Comparison of ENCODE assay signal across 8 cellular contexts in the genomic region with DNA sequence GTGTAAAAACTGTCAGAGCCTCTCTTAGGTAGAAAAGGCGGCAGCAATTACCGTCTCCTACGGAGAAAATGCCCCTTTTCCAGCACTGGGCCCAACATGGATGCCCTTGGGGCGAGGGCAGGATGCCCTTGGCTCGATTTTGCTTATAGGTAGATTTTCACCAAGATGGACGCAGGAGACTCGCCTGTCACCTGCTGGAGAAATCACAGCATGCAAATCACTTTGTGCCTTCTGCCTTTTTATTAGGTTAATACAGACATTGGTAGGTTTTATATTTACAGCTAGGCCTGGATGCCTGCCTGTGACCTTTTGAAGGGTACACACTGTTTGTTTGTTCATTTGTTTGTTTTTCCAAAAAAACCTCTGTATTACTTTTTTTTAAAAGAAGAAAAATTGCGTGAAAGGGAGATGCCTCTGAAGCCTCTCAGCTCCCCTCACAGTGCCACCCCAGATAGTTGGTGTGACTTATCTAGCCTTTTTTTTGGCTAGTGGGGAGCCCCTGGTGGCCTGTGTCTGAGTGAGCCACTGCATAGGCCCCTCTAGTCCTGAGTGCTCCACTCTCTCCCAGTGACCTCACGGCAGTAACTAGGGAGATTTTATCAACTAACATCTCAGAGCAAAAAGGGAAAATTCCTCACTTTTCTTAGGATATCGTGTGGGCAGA. TPM values are rescaled to one million over a fixed set of nuclear protein-coding genes. Genes with fewer than 3 reads are reported as not detected.
DNase-seq lines count a peak whose midpoint lies in the region; ATAC-seq, FAIRE-seq and TF ChIP-seq lines count a peak whose summit lies in the region.

No MANE protein-coding gene starts in this region.

- H2AK5ac ChIP-seq in mesenchymal stem cell (ENCODE audit: low read length, severe bottlenecking) = peak overlapping the region; percentile 33

- H3K9me3 ChIP-seq in cardiac muscle cell (ENCODE audit: low read depth) (no peaks in the 10 kb centered on the region), mammary epithelial cell (replicated peaks; ENCODE audit: insufficient read depth, low read length) (no peaks in the 10 kb centered on the region), mesenchymal stem cell (ENCODE audit: control insufficient read depth, low read length) (no peaks in the 10 kb centered on the region)

- peaks cover 3% of the 10 kb centered on the region for H3K79me1 ChIP-seq in mesenchymal stem cell (replicated peaks; ENCODE audit: low read length, poor library complexity, severe bottlenecking)

- no TSS peak for BruUV-seq in mammary epithelial cell (replicated peaks; lab: Mats Ljungman, UMichigan)

- peak overlapping the region; percentile 94 for H3K27ac ChIP-seq in cardiac muscle cell
- peak overlapping the region; percentile 98 for H3K27ac ChIP-seq in mammary epithelial cell (ENCODE audit: insufficient read depth, low read depth, low read length)
- peak overlapping the region; percentile 66 for H3K27ac ChIP-seq in mesenchymal stem cell (ENCODE audit: low read length, poor library complexity, severe bottlenecking)

- in situ Hi-C loops in mammary epithelial cell (cut with MboI; ENCODE audit: low sequenced_read_pairs in 2 of 2) = loop anchor here in 1 of 2 donors (25.0 kb wide), 1 partner anchor 253 kb away; a partner anchor contains a TSS

- H3K36me3 ChIP-seq in cardiac muscle cell (peaks cover 43% of the 10 kb centered on the region), mammary epithelial cell (ENCODE audit: insufficient read depth, low read length) (peaks cover 20% of the 10 kb centered on the region), mesenchymal stem cell (ENCODE audit: control insufficient read depth in 1 of 2, insufficient read depth in 2 of 2, low read depth in 1 of 2, low read length in 2 of 2) (peaks cover 0 to 8% of the 10 kb centered on the region in 2 experiments)

- H4K20me1 ChIP-seq in mammary epithelial cell (ENCODE audit: insufficient read depth, low read length) = no peaks in the 10 kb centered on the region

- H2BK120ac ChIP-seq in mesenchymal stem cell (ENCODE audit: low read depth, low read length) = no peak overlapping the region

- TF ChIP-seq CTCF in cardiac muscle cell (IDR thresholded peaks at IDR 0.05; ENCODE audit: low read depth, low read length) (peak; percentile 21), mammary epithelial cell (conservative IDR thresholded peaks at IDR 0.05 in 1 of 2, IDR thresholded peaks at IDR 0.05 in 1 of 2; ENCODE audit: extremely low read depth in 1 of 2, insufficient read depth in 1 of 2, low read depth in 1 of 2, low read length in 2 of 2) (peak; percentile 29 to 69)

- H2BK15ac ChIP-seq in mesenchymal stem cell (ENCODE audit: low read depth, poor library complexity, severe bottlenecking) = no peak overlapping the region

- H3K4ac ChIP-seq in mesenchymal stem cell (ENCODE audit: low read depth in 1 of 2, low read length in 2 of 2) = peak overlapping the region in 1 of 2 experiments; percentile 57

- WGBS in mammary epithelial cell (ENCODE audit: low coverage, missing lambda C conversion rate) = 17% methylated on average over 10 of the region's 10 CpGs
- WGBS in mesenchymal stem cell = 77% methylated on average over 8 of the region's 10 CpGs

- peak overlapping the region; percentile 97 for H3K4me2 ChIP-seq in mammary epithelial cell (ENCODE audit: insufficient read depth, low read depth, low read length)
- peak overlapping the region; percentile 81 for H3K4me2 ChIP-seq in mesenchymal stem cell (ENCODE audit: low read length, poor library complexity, severe bottlenecking)

- DNase-seq in cardiac muscle cell (ENCODE audit: low read depth in 1 of 2, low spot score in 1 of 2) = peak; percentile 42 to 51
- DNase-seq in left ventricle myocardium superior = no peak
- peak; percentile 26 for DNase-seq in NCI-H2196 treated with DMSO at 0.1 percent for 48 hours (lab: John Stamatoyannopoulos, UW; ENCODE audit: unreplicated experiment)
- DNase-seq in mammary epithelial cell = no peak
- DNase-seq in mesenchymal stem cell = peak; percentile 88
- no peak for DNase-seq in posterior vena cava (ENCODE audit: low spot score)
- DNase-seq in stimulated activated CD4-positive, alpha-beta T cell treated with anti-CD3 and anti-CD28 coated beads, Interleukin-4, amount 100 ng/mL, for 1 hour = no peak
- no peak for DNase-seq in HTR-8/SVneo (ENCODE audit: insufficient read length, low spot score)

- H3K79me2 ChIP-seq in mammary epithelial cell (ENCODE audit: insufficient read depth, low read length) = peaks cover 65% of the 10 kb centered on the region

- H2BK12ac ChIP-seq in mesenchymal stem cell (ENCODE audit: low read length in 2 of 2) = peak overlapping the region; percentile 37 to 41

- H3K18ac ChIP-seq in mesenchymal stem cell (ENCODE audit: low read depth in 1 of 2, low read length in 2 of 2) = peak overlapping the region in 1 of 2 experiments; percentile 34

- no peak overlapping the region for H4K8ac ChIP-seq in mesenchymal stem cell (ENCODE audit: low read length)

- H3K9ac ChIP-seq in mammary epithelial cell (ENCODE audit: insufficient read depth, low read length) (peak overlapping the region; percentile 99), mesenchymal stem cell (ENCODE audit: low read length) (no peak overlapping the region)

- peak overlapping the region in 1 of 2 experiments; percentile 51 for H3K23ac ChIP-seq in mesenchymal stem cell (ENCODE audit: low read length in 2 of 2)

- H3K4me3 ChIP-seq in cardiac muscle cell (peak overlapping the region; percentile 100), mammary epithelial cell (replicated peaks in 1 of 3; ENCODE audit: insufficient read depth in 1 of 3, low read depth in 2 of 3, low read length in 3 of 3) (peak overlapping the region; percentile 84 to 89 (median 88)), mesenchymal stem cell (ENCODE audit: insufficient read depth in 1 of 2, low read depth in 1 of 2, low read length in 2 of 2) (peak overlapping the region in 1 of 2 experiments; percentile 47)

- dilution Hi-C loops in mammary epithelial cell (cut with HindIII; ENCODE audit: low sequenced_read_pairs) = loop anchor here (25.0 kb wide), 1 partner anchor 472 kb away; no protein-coding TSS in a partner anchor

- H3K4me1 ChIP-seq in cardiac muscle cell (ENCODE audit: low read depth) = peaks cover 29% of the 10 kb centered on the region
- H3K4me1 ChIP-seq in mammary epithelial cell (ENCODE audit: insufficient read depth, low read length) = peaks cover 64% of the 10 kb centered on the region
- H3K4me1 ChIP-seq in mesenchymal stem cell (ENCODE audit: control insufficient read depth, insufficient read depth, low read depth, low read length) = peaks cover 21% of the 10 kb centered on the region

- FAIRE-seq in HTR-8/SVneo (lab: Jason Lieb, UNC) = no peak

- H3K27me3 ChIP-seq in cardiac muscle cell = no peaks in the 10 kb centered on the region
- H3K27me3 ChIP-seq in mammary epithelial cell (ENCODE audit: insufficient read depth, low read length) = no peaks in the 10 kb centered on the region
- peaks cover 0 to 18% of the 10 kb centered on the region in 2 experiments for H3K27me3 ChIP-seq in mesenchymal stem cell (ENCODE audit: control insufficient read depth in 1 of 2, insufficient read depth in 1 of 2, low read length in 2 of 2)

- peak overlapping the region; percentile 40 for H2AFZ ChIP-seq in mammary epithelial cell (ENCODE audit: low read depth, low read length)
- peak overlapping the region; percentile 29 for H2AFZ ChIP-seq in mesenchymal stem cell (ENCODE audit: low read depth, low read length)

- H2BK5ac ChIP-seq in mesenchymal stem cell (ENCODE audit: low read depth, low read length, poor library complexity, severe bottlenecking) = no peak overlapping the region

- H4K91ac ChIP-seq in mesenchymal stem cell (ENCODE audit: low read length) = no peak overlapping the region

- CTCF ChIA-PET in mammary epithelial cell (lab: Charles Lee; ENCODE audit: low non-redundant PET) = interaction anchor here (0.5 to 0.6 kb wide), 2 partner anchors 239 to 472 kb away, joined by 3 read pairs; no protein-coding TSS in a partner anchor

- ATAC-seq in left ventricle myocardium superior = no peak

- H3K14ac ChIP-seq in mesenchymal stem cell (ENCODE audit: low read length in 2 of 2) = no peak overlapping the region

- intact Hi-C loops in left ventricle myocardium superior (cut with micrococcal nuclease) (loop anchor here (10.0 kb wide), 1 partner anchor 504 kb away; no protein-coding TSS in a partner anchor), mammary epithelial cell (cut with micrococcal nuclease) (loop anchor here (1.0 to 5.0 kb wide), 3 partner anchors 24 to 506 kb away; no protein-coding TSS in a partner anchor), posterior vena cava (cut with DNase I) (no loop called here)

RNA-seq across cellular contexts. Expression of a gene that starts 2.5 kb away (rescaled TPM):
- total RNA-seq in cardiac muscle cell (602 and 603 TPM in 2 replicates), left ventricle myocardium superior (298 TPM), mammary epithelial cell (100 to 1,000 TPM in 1 of 2 donors, 10 to 100 TPM in 1; 53.2 to 117 TPM), posterior vena cava (10 to 100 TPM; 17.2 to 20.8 TPM)
- polyA plus RNA-seq in cardiac muscle cell (220 and 285 TPM in 2 replicates), mammary epithelial cell (31.0 TPM)
- 41.2 TPM for polyA minus RNA-seq in mammary epithelial cell
- 59.9 TPM for polyA plus RNA-seq in mesenchymal stem cell (2013, experiment 1 of 2)
- 62.4 TPM for polyA plus RNA-seq in mesenchymal stem cell (2013, experiment 2 of 2)

Comparison
In these comparisons a context has a peak if more than half of its experiments do, and no peak if none do; other contexts are left out.
1. DNase-seq: peak in cardiac muscle cell (2 of 2), NCI-H2196 treated with DMSO at 0.1 percent for 48 hours (single experiment) and mesenchymal stem cell (single experiment); none in left ventricle myocardium superior (single experiment), mammary epithelial cell (single experiment), posterior vena cava (single experiment), stimulated activated CD4-positive, alpha-beta T cell treated with anti-CD3 and anti-CD28 coated beads, Interleukin-4, amount 100 ng/mL, for 1 hour (single experiment) and HTR-8/SVneo (single experiment).
2. intact Hi-C loops: an anchor here in left ventricle myocardium superior (10.0 kb wide) and mammary epithelial cell (1.0 to 5.0 kb wide); none called in posterior vena cava.
3. Peak in every context shown above with its lines, with median percentiles within 50 percentile points of each other: H3K27ac ChIP-seq.